In the genomic region with DNA sequence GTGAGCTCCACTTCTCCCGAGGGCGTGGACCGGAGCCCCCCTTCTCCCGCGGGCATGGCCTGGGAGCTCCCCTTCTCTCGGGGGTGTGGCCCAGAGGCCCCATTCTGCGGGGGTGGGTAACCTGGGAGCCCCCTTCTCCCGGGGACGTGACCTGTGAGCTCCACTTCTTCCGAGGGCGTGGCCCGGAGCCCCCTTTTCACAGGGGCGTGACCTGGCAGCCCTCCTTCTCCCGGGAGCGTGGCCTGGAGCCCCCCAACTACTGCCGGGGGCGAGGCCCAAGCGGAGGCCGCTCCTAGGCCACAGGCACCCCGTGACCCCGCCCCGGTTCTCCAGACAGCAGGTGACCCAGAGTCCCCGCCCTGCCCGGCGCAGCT, we compare ENCODE assay signal across 1 cellular context.
TF ChIP-seq lines count a peak whose summit lies in the region.

No MANE protein-coding gene starts in this region.

TF ChIP-seq in H1, 55 proteins besides CTCF, POLR2A, EP300 and RAD21:
- TF ChIP-seq ASH2L (IDR thresholded peaks at IDR 0.05; ENCODE audit: low read length) (peak; percentile 50), SAP30 (IDR thresholded peaks at IDR 0.05; ENCODE audit: insufficient read depth, insufficient replicate concordance, low read length) (peak; percentile 70), SP2 (IDR thresholded peaks at IDR 0.05; ENCODE audit: low read length) (no peak), EGR1 (IDR thresholded peaks at IDR 0.05; ENCODE audit: borderline replicate concordance, low read depth, low read length) (no peak), HDAC2 (IDR thresholded peaks at IDR 0.05; ENCODE audit: borderline replicate concordance in 1 of 2, low read depth in 2 of 2, low read length in 2 of 2) (peak; percentile 18 to 55; a peak in 1 of 4 replicates), SIN3A (conservative IDR thresholded peaks at IDR 0.05 in 1 of 2, IDR thresholded peaks at IDR 0.05 in 1 of 2; ENCODE audit: low read depth in 1 of 2, low read length in 2 of 2) (peak in 1 of 2 experiments; percentile 38; a peak in 1 of 4 replicates), KDM4A (IDR thresholded peaks at IDR 0.05; ENCODE audit: low read depth, low read length, severe bottlenecking) (peak; percentile 55), JUND (IDR thresholded peaks at IDR 0.05; ENCODE audit: low read length) (0 out of 2 replicates have a peak, but pooled peaks have one; percentile 9), PHF8 (conservative IDR thresholded peaks at IDR 0.05; ENCODE audit: low read depth, low read length) (peak; percentile 75; the same call in 1 of the 2 replicates), POU5F1 (IDR thresholded peaks at IDR 0.05; ENCODE audit: low read depth, low read length) (no peak)
